8 cellular contexts compared by ENCODE assay signal in the genomic region with DNA sequence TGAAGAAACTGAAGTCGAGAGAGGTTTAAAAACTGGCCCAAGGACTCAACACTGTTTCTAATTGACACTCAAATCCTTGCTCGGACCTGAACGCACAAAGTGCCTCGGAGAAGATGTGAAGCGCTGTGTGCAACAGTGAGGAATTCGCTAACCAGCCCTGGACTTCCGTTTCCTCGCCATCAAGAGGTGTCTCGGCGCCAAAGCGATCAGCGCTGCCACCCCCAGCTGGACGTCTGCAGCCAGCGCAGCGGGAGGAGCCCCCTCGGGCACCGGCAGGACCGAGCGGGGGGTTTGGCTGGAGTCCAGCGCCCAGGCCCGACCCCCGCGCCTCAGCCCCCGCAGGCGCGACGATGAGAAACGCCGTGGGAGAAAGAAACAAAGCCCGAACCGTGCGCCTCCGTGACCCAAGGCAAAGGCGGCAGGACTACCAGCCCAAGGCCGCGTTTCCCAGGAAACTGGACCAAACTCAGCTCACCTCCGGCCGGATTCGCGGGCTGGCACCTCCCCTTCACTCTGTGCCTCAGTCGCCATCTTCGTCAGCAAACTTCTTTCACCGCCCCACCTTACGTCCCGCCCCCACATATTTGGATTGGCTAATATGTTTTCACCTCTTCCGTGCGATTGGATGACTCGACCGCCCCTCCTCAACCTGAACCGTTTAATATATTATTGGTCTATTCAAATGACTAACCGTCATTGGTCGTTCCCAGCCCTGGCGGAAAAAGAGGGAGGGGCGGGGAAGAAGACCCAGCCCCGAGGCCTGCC. TPM values are rescaled to one million over a fixed set of nuclear protein-coding genes. Genes with fewer than 3 reads are reported as not detected.
DNase-seq lines count a peak whose midpoint lies in the region; ATAC-seq and TF ChIP-seq lines count a peak whose summit lies in the region.

A gene with protein sequence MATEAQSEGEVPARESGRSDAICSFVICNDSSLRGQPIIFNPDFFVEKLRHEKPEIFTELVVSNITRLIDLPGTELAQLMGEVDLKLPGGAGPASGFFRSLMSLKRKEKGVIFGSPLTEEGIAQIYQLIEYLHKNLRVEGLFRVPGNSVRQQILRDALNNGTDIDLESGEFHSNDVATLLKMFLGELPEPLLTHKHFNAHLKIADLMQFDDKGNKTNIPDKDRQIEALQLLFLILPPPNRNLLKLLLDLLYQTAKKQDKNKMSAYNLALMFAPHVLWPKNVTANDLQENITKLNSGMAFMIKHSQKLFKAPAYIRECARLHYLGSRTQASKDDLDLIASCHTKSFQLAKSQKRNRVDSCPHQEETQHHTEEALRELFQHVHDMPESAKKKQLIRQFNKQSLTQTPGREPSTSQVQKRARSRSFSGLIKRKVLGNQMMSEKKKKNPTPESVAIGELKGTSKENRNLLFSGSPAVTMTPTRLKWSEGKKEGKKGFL (minus strand): TSS at position 541 of the 765 bp plus-strand sequence. CDS start 10 bp downstream, at position 531.

- no peaks in the 10 kb centered on the region for H3K9me3 ChIP-seq in RWPE2 (ENCODE audit: severe bottlenecking)

- no peaks in the 10 kb centered on the region for H3K9me3 Mint-ChIP-seq in activated T-helper 2 cell treated with anti-CD3 and anti-CD28 coated beads, Interferon-gamma antibody, Interleukin-2, Interleukin-4, amounts not matched to agents 10 μg/mL and 5 μg/mL and 100 μg/mL, durations not matched to agents 14 hours and 24 hours and 36 hours
- H3K9me3 Mint-ChIP-seq in naive thymus-derived CD8-positive, alpha-beta T cell = no peaks in the 10 kb centered on the region

- TF ChIP-seq CTCF in RWPE2 (IDR thresholded peaks at IDR 0.05; ENCODE audit: poor library complexity, severe bottlenecking) = peak; percentile 42
- no peak for TF ChIP-seq CTCF in fibroblast of mammary gland (conservative IDR thresholded peaks at IDR 0.05; ENCODE audit: control insufficient read depth, insufficient read depth, low read depth, low read length)

- no peaks in the 10 kb centered on the region for H3K27me3 Mint-ChIP-seq in activated T-helper 2 cell treated with anti-CD3 and anti-CD28 coated beads, Interferon-gamma antibody, Interleukin-2, Interleukin-4, amounts not matched to agents 10 μg/mL and 5 μg/mL and 100 μg/mL, durations not matched to agents 14 hours and 24 hours and 36 hours (ENCODE audit: low read depth)
- H3K27me3 Mint-ChIP-seq in naive thymus-derived CD8-positive, alpha-beta T cell = peaks cover 0 to 2% (median 0%) of the 10 kb centered on the region in 5 donors

- H3K4me3 Mint-ChIP-seq in activated T-helper 2 cell treated with anti-CD3 and anti-CD28 coated beads, Interferon-gamma antibody, Interleukin-2, Interleukin-4, amounts not matched to agents 10 μg/mL and 5 μg/mL and 100 μg/mL, durations not matched to agents 14 hours and 24 hours and 36 hours (ENCODE audit: low read depth) = peak within 1 kb of the TSS; percentile 94
- H3K4me3 Mint-ChIP-seq in naive thymus-derived CD8-positive, alpha-beta T cell = peak within 1 kb of the TSS; percentile 87 to 98 (median 92)

- peak; percentile 95 for ATAC-seq in RWPE2 (ENCODE audit: low read depth)
- ATAC-seq in naive thymus-derived CD8-positive, alpha-beta T cell = peak; percentile 98 to 100

- H3K4me3 ChIP-seq in RWPE2 (ENCODE audit: severe bottlenecking) = peak within 1 kb of the TSS; percentile 82
- H3K4me3 ChIP-seq in fibroblast of mammary gland (ENCODE audit: control insufficient read depth, low read depth, low read length) = peak within 1 kb of the TSS; percentile 69

- intact Hi-C loops in activated T-helper 2 cell treated with anti-CD3 and anti-CD28 coated beads, Interferon-gamma antibody, Interleukin-2, Interleukin-4, amounts not matched to agents 10 μg/mL and 5 μg/mL and 100 μg/mL, durations not matched to agents 14 hours and 24 hours and 36 hours (cut with micrococcal nuclease) = loop anchor here (1.0 to 5.0 kb wide), 4 partner anchors 26 to 206 kb away; a partner anchor contains a TSS

- DNase-seq in ELR (ENCODE audit: low read depth) = peak; percentile 100
- peak; percentile 99 for DNase-seq in H4 (ENCODE audit: low spot score)
- peak; percentile 96 for DNase-seq in LoVo (ENCODE audit: low spot score)
- peak; percentile 95 for DNase-seq in RWPE2 (ENCODE audit: low spot score)
- DNase-seq in activated T-helper 2 cell treated with anti-CD3 and anti-CD28 coated beads, Interferon-gamma antibody, Interleukin-2, Interleukin-4, amounts not matched to agents 10 μg/mL and 5 μg/mL and 100 μg/mL, durations not matched to agents 14 hours and 24 hours and 36 hours (ENCODE audit: low spot score) = peak; percentile 93
- peak; percentile 98 for DNase-seq in fibroblast of mammary gland (ENCODE audit: low read depth)
- peak; percentile 73 to 97 (median 93) for DNase-seq in naive thymus-derived CD8-positive, alpha-beta T cell
- peak; percentile 84 to 96 (median 93) for DNase-seq in stimulated activated naive CD4-positive, alpha-beta T cell (lab: John Stamatoyannopoulos, UW)

- H3K27me3 ChIP-seq in RWPE2 (ENCODE audit: insufficient read depth, poor library complexity, severe bottlenecking) = no peaks in the 10 kb centered on the region

- peaks cover 24% of the 10 kb centered on the region for H3K4me1 Mint-ChIP-seq in activated T-helper 2 cell treated with anti-CD3 and anti-CD28 coated beads, Interferon-gamma antibody, Interleukin-2, Interleukin-4, amounts not matched to agents 10 μg/mL and 5 μg/mL and 100 μg/mL, durations not matched to agents 14 hours and 24 hours and 36 hours (ENCODE audit: low read depth)
- peaks cover 16 to 26% (median 21%) of the 10 kb centered on the region in 4 donors for H3K4me1 Mint-ChIP-seq in naive thymus-derived CD8-positive, alpha-beta T cell

- H3K36me3 ChIP-seq in RWPE2 (ENCODE audit: low read depth) = peaks cover 10% of the 10 kb centered on the region

- H3K27ac ChIP-seq in RWPE2 (ENCODE audit: poor library complexity, severe bottlenecking) = peak within 1 kb of the TSS; percentile 87

- H3K27ac Mint-ChIP-seq in activated T-helper 2 cell treated with anti-CD3 and anti-CD28 coated beads, Interferon-gamma antibody, Interleukin-2, Interleukin-4, amounts not matched to agents 10 μg/mL and 5 μg/mL and 100 μg/mL, durations not matched to agents 14 hours and 24 hours and 36 hours = peak within 1 kb of the TSS; percentile 83
- peak within 1 kb of the TSS; percentile 44 to 96 (median 87) for H3K27ac Mint-ChIP-seq in naive thymus-derived CD8-positive, alpha-beta T cell

- POLR2A ChIA-PET in naive thymus-derived CD8-positive, alpha-beta T cell (lab: Charles Lee) = interaction anchor here (0.6 to 3.8 kb wide), 4 partner anchors 12 to 42 kb away, joined by 3 to 24 read pairs (median 6); a partner anchor contains a TSS

- peaks cover 11% of the 10 kb centered on the region for H3K36me3 Mint-ChIP-seq in activated T-helper 2 cell treated with anti-CD3 and anti-CD28 coated beads, Interferon-gamma antibody, Interleukin-2, Interleukin-4, amounts not matched to agents 10 μg/mL and 5 μg/mL and 100 μg/mL, durations not matched to agents 14 hours and 24 hours and 36 hours (ENCODE audit: low read depth)
- peaks cover 0 to 10% (median 0%) of the 10 kb centered on the region in 3 donors for H3K36me3 Mint-ChIP-seq in naive thymus-derived CD8-positive, alpha-beta T cell

- no peaks in the 10 kb centered on the region for H3K4me1 ChIP-seq in RWPE2 (ENCODE audit: insufficient read depth, poor library complexity, severe bottlenecking)

RNA-seq across cellular contexts. Expression of the gene that starts here (rescaled TPM):
- total RNA-seq in H4 (2014; rRNA removed; shearing (Covaris generic)) = 9.5 and 10.6 TPM in 2 replicates
- 25.3 and 29.9 TPM in 2 replicates for total RNA-seq in activated T-helper 2 cell treated with anti-CD3 and anti-CD28 coated beads, Interferon-gamma antibody, Interleukin-2, Interleukin-4, amounts not matched to agents 10 μg/mL and 5 μg/mL and 100 μg/mL, durations not matched to agents 14 hours and 24 hours and 36 hours
- 10 to 100 TPM; 13.7 to 19.0 TPM for total RNA-seq in naive thymus-derived CD8-positive, alpha-beta T cell
- 1 to 10 TPM; 5.3 to 5.6 (median 5.3) TPM for polyA plus RNA-seq in naive thymus-derived CD8-positive, alpha-beta T cell

Comparison
In these comparisons a context has a peak if more than half of its experiments do, and no peak if none do; other contexts are left out.
1. Peak in every context shown above with its lines: DNase-seq, ATAC-seq, H3K4me3 ChIP-seq and H3K27ac ChIP-seq.